ENCODE assay signal across 21 cellular contexts in the genomic region with DNA sequence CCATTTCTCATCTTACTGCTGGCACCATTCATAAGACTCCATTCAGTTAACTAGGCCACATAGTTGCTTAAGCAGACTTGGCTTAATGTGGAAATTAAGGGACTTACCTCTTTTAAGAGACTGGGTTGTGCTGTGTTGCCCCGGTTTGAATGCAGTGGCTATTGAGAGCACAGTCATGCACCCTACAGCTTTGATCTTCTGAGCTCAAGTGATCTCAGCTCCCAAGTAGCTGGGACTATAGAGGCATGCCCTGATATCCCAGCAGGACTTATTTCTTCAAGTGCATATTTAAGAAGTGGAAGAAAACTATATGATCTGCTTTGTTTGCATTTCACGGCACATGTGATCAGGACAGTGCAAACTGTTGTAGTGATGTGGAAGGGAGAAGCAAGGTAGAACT.
DNase-seq lines count a peak whose midpoint lies in the region; ATAC-seq, FAIRE-seq and TF ChIP-seq lines count a peak whose summit lies in the region.
"Had no signal": no experiment of that assay in that cellular context is flagged by ENCODE, and none has a peak within 500 bp of the region (broad histone marks: within the 10 kb centered on the region; RNA-seq: fewer than 3 reads in every experiment).

No MANE protein-coding gene starts in this region.

- H3K4me3 ChIP-seq in hepatocyte (no peak overlapping the region), trophoblast cell (ENCODE audit: low read depth, low read length) (no peak overlapping the region), aorta (ENCODE audit: low read length in 2 of 2) (no peak overlapping the region)
- H3K4me3 ChIP-seq: dorsolateral prefrontal cortex, pancreas had no signal

- TF ChIP-seq CTCF in hepatocyte (IDR thresholded peaks at IDR 0.05; ENCODE audit: poor library complexity) = no peak

- no peak overlapping the region for H2BK120ac ChIP-seq in trophoblast cell (ENCODE audit: insufficient read depth, low read length, poor library complexity)

- H3K18ac ChIP-seq in trophoblast cell (ENCODE audit: low read length) = no peak overlapping the region

- H3K9ac ChIP-seq in trophoblast cell (ENCODE audit: low read length) = no peak overlapping the region
- H3K9ac ChIP-seq: KMS-11 had no signal

- H4K12ac ChIP-seq in trophoblast cell (ENCODE audit: low read depth, low read length) = no peak overlapping the region

- peak overlapping the region; percentile 27 for H3K4ac ChIP-seq in trophoblast cell (ENCODE audit: low read depth, low read length)

- no peak overlapping the region for H2AFZ ChIP-seq in hepatocyte
- no peak overlapping the region for H2AFZ ChIP-seq in trophoblast cell (ENCODE audit: insufficient read depth, low read length, poor library complexity)

- H3K27ac ChIP-seq in hepatocyte = peak overlapping the region; percentile 21
- no peak overlapping the region for H3K27ac ChIP-seq in trophoblast cell (ENCODE audit: low read depth, low read length)
- no peak overlapping the region for H3K27ac ChIP-seq in aorta (ENCODE audit: low read depth in 1 of 2, low read length in 2 of 2)
- H3K27ac ChIP-seq: dorsolateral prefrontal cortex, KMS-11, pancreas had no signal

- H3K9me3 ChIP-seq in hepatocyte (ENCODE audit: low read depth) (no peaks in the 10 kb centered on the region), trophoblast cell (ENCODE audit: insufficient read depth, low read depth, low read length) (no peaks in the 10 kb centered on the region), aorta (ENCODE audit: control insufficient read depth, low read length) (no peaks in the 10 kb centered on the region)
- H3K9me3 ChIP-seq: pancreas had no signal

- no peak overlapping the region for H3K4me2 ChIP-seq in hepatocyte
- H3K4me2 ChIP-seq in trophoblast cell (ENCODE audit: low read length) = no peak overlapping the region
- H3K4me2 ChIP-seq: KMS-11 had no signal

- intact Hi-C loops in aorta (cut with DNase I) = no loop called here

- H2AK5ac ChIP-seq in trophoblast cell (ENCODE audit: low read length) = no peak overlapping the region

- peak; percentile 6 for FAIRE-seq in H54 (lab: Jason Lieb, UNC)
- FAIRE-seq: G401.6, pancreas had no signal

- H3K79me1 ChIP-seq in trophoblast cell (ENCODE audit: low read length) = peaks cover 9% of the 10 kb centered on the region

- H3K79me2 ChIP-seq in hepatocyte (peaks cover 34% of the 10 kb centered on the region), trophoblast cell (ENCODE audit: control insufficient read depth, insufficient read depth, low read length, poor library complexity) (peaks cover 2% of the 10 kb centered on the region)

- H4K8ac ChIP-seq in trophoblast cell (ENCODE audit: low read depth, low read length) = no peak overlapping the region

- H4K20me1 ChIP-seq in hepatocyte (ENCODE audit: insufficient read depth, poor library complexity, severe bottlenecking) = no peaks in the 10 kb centered on the region

- no peak overlapping the region for H3K23ac ChIP-seq in trophoblast cell (ENCODE audit: low read length)

- no peak overlapping the region for H4K91ac ChIP-seq in trophoblast cell (ENCODE audit: low read depth, low read length)

- no peak overlapping the region for H3K14ac ChIP-seq in trophoblast cell (ENCODE audit: low read length)

- no peaks in the 10 kb centered on the region for H3K36me3 ChIP-seq in hepatocyte (replicated peaks; ENCODE audit: insufficient read depth, low read depth)
- peaks cover 0 to 2% of the 10 kb centered on the region in 2 experiments for H3K36me3 ChIP-seq in trophoblast cell (ENCODE audit: control insufficient read depth in 1 of 2, insufficient read depth in 2 of 2, low read length in 2 of 2)
- no peaks in the 10 kb centered on the region for H3K36me3 ChIP-seq in aorta (ENCODE audit: control insufficient read depth in 1 of 2, insufficient read depth in 2 of 2, low read length in 1 of 2)
- H3K36me3 ChIP-seq: pancreas had no signal

- H3K27me3 ChIP-seq in hepatocyte (no peaks in the 10 kb centered on the region), trophoblast cell (ENCODE audit: insufficient read depth, low read length) (no peaks in the 10 kb centered on the region), aorta (ENCODE audit: control insufficient read depth in 1 of 2, insufficient read depth in 2 of 2, low read length in 1 of 2) (no peaks in the 10 kb centered on the region)
- H3K27me3 ChIP-seq: dorsolateral prefrontal cortex, pancreas had no signal

- no peaks in the 10 kb centered on the region for H3K9me2 ChIP-seq in hepatocyte (replicated peaks; ENCODE audit: insufficient read depth)

- no peak for TF ChIP-seq POLR2A in H54 (IDR thresholded peaks at IDR 0.05; ENCODE audit: low read depth, low read length)

- H2BK5ac ChIP-seq in trophoblast cell (ENCODE audit: low read depth, low read length, poor library complexity) = no peak overlapping the region

- ATAC-seq in SK-N-SH treated with all-trans-retinoic acid at 6 μM for 48 hours = 0 out of 3 replicates have a peak, but pooled peaks have one; percentile 18
- ATAC-seq in aorta (ENCODE audit: low FRiP score) = no peak
- ATAC-seq in HG02759 (IDR thresholded peaks at IDR 0.05; ENCODE audit: unreplicated experiment) = no peak
- ATAC-seq: activated T-cell treated with anti-CD3 and anti-CD28 coated beads, Interleukin-2, amount 50 U/mL, for 4 hours; HCT116; sciatic nerve had no signal

- DNase-seq in H54 (ENCODE audit: insufficient read length, low spot score) = no peak
- DNase-seq in hepatocyte (ENCODE audit: low spot score) = peak; percentile 12
- peak; percentile 48 to 58 for DNase-seq in trophoblast cell
- no peak for DNase-seq in aorta
- DNase-seq in nucleus accumbens (lab: John Stamatoyannopoulos, UW) = no peak
- DNase-seq: activated naive CD4-positive, alpha-beta T cell treated with anti-CD3 and anti-CD28 coated beads for 36 hours; activated T-cell treated with anti-CD3 and anti-CD28 coated beads, Interleukin-2, amount 50 U/mL, for 4 hours; amniotic stem cell; CD4-positive, CD25-positive, alpha-beta regulatory T cell; dorsolateral prefrontal cortex; NCI-H187; NCI-H345; NCI-H82; pancreas; SHP77 treated with DMSO at 0.1 percent for 48 hours had no signal

- 56% methylated on average over 2 of the region's 2 CpGs for WGBS in hepatocyte (ENCODE audit: low lambda C conversion rate, missing lambda C conversion rate)
- no CpG with 5 or more reads among the region's 2 CpGs for WGBS in trophoblast cell (ENCODE audit: extremely low coverage, insufficient coverage, insufficient read length)
- 94 to 96% methylated on average over 2 of the region's 2 CpGs for WGBS in aorta, 2 donors

- H3K4me1 ChIP-seq in hepatocyte (ENCODE audit: insufficient read depth) (peaks cover 17% of the 10 kb centered on the region), trophoblast cell (ENCODE audit: control insufficient read depth in 1 of 2, insufficient read depth in 2 of 2, low read length in 2 of 2) (peaks cover 6% of the 10 kb centered on the region in 2 experiments), aorta (ENCODE audit: control insufficient read depth in 1 of 2, insufficient read depth in 2 of 2, low read length in 2 of 2) (peaks cover 0 to 3% of the 10 kb centered on the region in 2 donors)
- H3K4me1 ChIP-seq: pancreas had no signal

- no peak overlapping the region for H2BK12ac ChIP-seq in trophoblast cell (ENCODE audit: low read length)

TF ChIP-seq in SK-N-SH treated with all-trans-retinoic acid at 6 μM for 48 hours, 23 proteins besides CTCF, POLR2A, EP300 and RAD21:
- no peak for TF ChIP-seq BACH2 (CRISPR knock-in tag; IDR thresholded peaks at IDR 0.05; ENCODE audit: borderline replicate concordance)
- no peak for TF ChIP-seq CSDC2 (CRISPR knock-in tag; IDR thresholded peaks at IDR 0.05)
- no peak for TF ChIP-seq RARB (CRISPR knock-in tag; IDR thresholded peaks at IDR 0.05)

Comparison
In these comparisons a context has a peak if more than half of its experiments do, and no peak if none do; other contexts are left out.
1. DNase-seq: peak in hepatocyte (single experiment) and trophoblast cell (2 of 2); none in H54 (single experiment), aorta (0 of 2) and nucleus accumbens (0 of 56).